6 cellular contexts compared by ENCODE assay signal in genomic region chr4:675036-675804, GRCh38. TPM values are rescaled to one million over a fixed set of nuclear protein-coding genes. Genes with fewer than 3 reads are reported as not detected.
DNase-seq lines count a peak whose midpoint lies in the region; ATAC-seq lines count a peak whose summit lies in the region.

No MANE protein-coding gene starts in this region.

- peak overlapping the region; percentile 88 for H3K4me3 Mint-ChIP-seq in activated T-helper 1 cell treated with anti-CD3 and anti-CD28 coated beads, Interleukin-12 subunit alpha, Interleukin-12 subunit beta, Interleukin-2, Interleukin-4 antibody, amounts not matched to agents 30 ng/mL and 10 ng/mL and 1 ng/mL, durations not matched to agents 14 hours and 24 hours and 36 hours

- intact Hi-C loops in activated T-helper 1 cell treated with anti-CD3 and anti-CD28 coated beads, Interleukin-12 subunit alpha, Interleukin-12 subunit beta, Interleukin-2, Interleukin-4 antibody, amounts not matched to agents 30 ng/mL and 10 ng/mL and 1 ng/mL, durations not matched to agents 14 hours and 24 hours and 36 hours (cut with micrococcal nuclease) = loop anchor here (2.0 kb wide), 1 partner anchor 106 kb away; no protein-coding TSS in a partner anchor

- H3K36me3 Mint-ChIP-seq in activated T-helper 1 cell treated with anti-CD3 and anti-CD28 coated beads, Interleukin-12 subunit alpha, Interleukin-12 subunit beta, Interleukin-2, Interleukin-4 antibody, amounts not matched to agents 30 ng/mL and 10 ng/mL and 1 ng/mL, durations not matched to agents 14 hours and 24 hours and 36 hours (ENCODE audit: low read depth) = peaks cover 20% of the 10 kb centered on the region

- DNase-seq in NOMO-1 treated with DMSO at 0.1 percent for 48 hours (lab: John Stamatoyannopoulos, UW; ENCODE audit: unreplicated experiment) (peak; percentile 16), NOMO-1 treated with dmso at 0.1 percent for 144 hours (lab: John Stamatoyannopoulos, UW; ENCODE audit: unreplicated experiment) (no peak), medulla oblongata (ENCODE audit: extremely low spot score) (peak; percentile 30), NCI-H1930 (lab: John Stamatoyannopoulos, UW) (no peak)
- no peak for DNase-seq in activated T-helper 1 cell treated with anti-CD3 and anti-CD28 coated beads, Interleukin-12 subunit alpha, Interleukin-12 subunit beta, Interleukin-2, Interleukin-4 antibody, amounts not matched to agents 30 ng/mL and 10 ng/mL and 1 ng/mL, durations not matched to agents 14 hours and 24 hours and 36 hours (ENCODE audit: low spot score)

- no peak for ATAC-seq in HG02973 (IDR thresholded peaks at IDR 0.05; ENCODE audit: unreplicated experiment)

- no peaks in the 10 kb centered on the region for H3K9me3 Mint-ChIP-seq in activated T-helper 1 cell treated with anti-CD3 and anti-CD28 coated beads, Interleukin-12 subunit alpha, Interleukin-12 subunit beta, Interleukin-2, Interleukin-4 antibody, amounts not matched to agents 30 ng/mL and 10 ng/mL and 1 ng/mL, durations not matched to agents 14 hours and 24 hours and 36 hours

- peak overlapping the region; percentile 81 for H3K27ac Mint-ChIP-seq in activated T-helper 1 cell treated with anti-CD3 and anti-CD28 coated beads, Interleukin-12 subunit alpha, Interleukin-12 subunit beta, Interleukin-2, Interleukin-4 antibody, amounts not matched to agents 30 ng/mL and 10 ng/mL and 1 ng/mL, durations not matched to agents 14 hours and 24 hours and 36 hours

- H3K27me3 Mint-ChIP-seq in activated T-helper 1 cell treated with anti-CD3 and anti-CD28 coated beads, Interleukin-12 subunit alpha, Interleukin-12 subunit beta, Interleukin-2, Interleukin-4 antibody, amounts not matched to agents 30 ng/mL and 10 ng/mL and 1 ng/mL, durations not matched to agents 14 hours and 24 hours and 36 hours (ENCODE audit: insufficient read depth) = peaks cover 1% of the 10 kb centered on the region

- peaks cover 7% of the 10 kb centered on the region for H3K4me1 Mint-ChIP-seq in activated T-helper 1 cell treated with anti-CD3 and anti-CD28 coated beads, Interleukin-12 subunit alpha, Interleukin-12 subunit beta, Interleukin-2, Interleukin-4 antibody, amounts not matched to agents 30 ng/mL and 10 ng/mL and 1 ng/mL, durations not matched to agents 14 hours and 24 hours and 36 hours (ENCODE audit: low read depth)

RNA-seq across cellular contexts. Expression of gene MYL5, which starts 0.9 kb away (rescaled TPM):
- total RNA-seq in activated T-helper 1 cell treated with anti-CD3 and anti-CD28 coated beads, Interleukin-12 subunit alpha, Interleukin-12 subunit beta, Interleukin-2, Interleukin-4 antibody, amounts not matched to agents 30 ng/mL and 10 ng/mL and 1 ng/mL, durations not matched to agents 14 hours and 24 hours and 36 hours = 29.7 and 35.0 TPM in 2 replicates

RNA-seq across cellular contexts. Expression of gene ATP5ME, which starts 1.1 kb away (rescaled TPM):
- 217 and 224 TPM in 2 replicates for total RNA-seq in activated T-helper 1 cell treated with anti-CD3 and anti-CD28 coated beads, Interleukin-12 subunit alpha, Interleukin-12 subunit beta, Interleukin-2, Interleukin-4 antibody, amounts not matched to agents 30 ng/mL and 10 ng/mL and 1 ng/mL, durations not matched to agents 14 hours and 24 hours and 36 hours

RNA-seq across cellular contexts. Expression of gene SLC49A3, which starts 13.7 kb away (rescaled TPM):
- total RNA-seq in activated T-helper 1 cell treated with anti-CD3 and anti-CD28 coated beads, Interleukin-12 subunit alpha, Interleukin-12 subunit beta, Interleukin-2, Interleukin-4 antibody, amounts not matched to agents 30 ng/mL and 10 ng/mL and 1 ng/mL, durations not matched to agents 14 hours and 24 hours and 36 hours = 0.81 and 0.88 TPM in 2 replicates

RNA-seq across cellular contexts. Expression of gene PCGF3, which starts 30.4 kb away (rescaled TPM):
- 30.4 and 31.0 TPM in 2 replicates for total RNA-seq in activated T-helper 1 cell treated with anti-CD3 and anti-CD28 coated beads, Interleukin-12 subunit alpha, Interleukin-12 subunit beta, Interleukin-2, Interleukin-4 antibody, amounts not matched to agents 30 ng/mL and 10 ng/mL and 1 ng/mL, durations not matched to agents 14 hours and 24 hours and 36 hours

RNA-seq across cellular contexts. Expression of gene PDE6B, which starts 49.8 kb away (rescaled TPM):
- total RNA-seq in activated T-helper 1 cell treated with anti-CD3 and anti-CD28 coated beads, Interleukin-12 subunit alpha, Interleukin-12 subunit beta, Interleukin-2, Interleukin-4 antibody, amounts not matched to agents 30 ng/mL and 10 ng/mL and 1 ng/mL, durations not matched to agents 14 hours and 24 hours and 36 hours = 9.8 and 10.1 TPM in 2 replicates

Comparison
In these comparisons a context has a peak if more than half of its experiments do, and no peak if none do; other contexts are left out.
1. DNase-seq: peak in NOMO-1 treated with DMSO at 0.1 percent for 48 hours (single experiment) and medulla oblongata (single experiment); none in NOMO-1 treated with dmso at 0.1 percent for 144 hours (single experiment), activated T-helper 1 cell treated with anti-CD3 and anti-CD28 coated beads, Interleukin-12 subunit alpha, Interleukin-12 subunit beta, Interleukin-2, Interleukin-4 antibody, amounts not matched to agents 30 ng/mL and 10 ng/mL and 1 ng/mL, durations not matched to agents 14 hours and 24 hours and 36 hours (single experiment) and NCI-H1930 (0 of 2).